ENCODE assay signal across 12 cellular contexts in the genomic region with DNA sequence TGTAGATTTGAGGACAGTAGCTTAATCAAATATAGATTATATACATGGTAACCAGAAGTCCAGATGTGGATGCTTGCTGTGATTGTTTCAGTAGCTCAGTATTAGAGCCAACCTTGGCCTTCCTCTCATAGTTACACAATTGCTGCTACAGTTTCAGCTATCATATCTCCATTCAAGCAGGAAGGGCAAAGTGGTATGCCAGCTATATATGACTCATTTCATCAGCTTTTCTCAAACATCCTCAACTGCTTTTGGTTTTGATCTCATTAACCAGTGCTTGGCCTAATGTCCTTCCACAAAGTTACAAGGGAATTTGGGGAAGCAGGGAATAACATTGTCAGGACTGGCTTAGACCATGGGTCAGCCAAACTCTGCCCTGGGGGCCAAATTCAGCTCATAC.
DNase-seq lines count a peak whose midpoint lies in the region; ATAC-seq, FAIRE-seq and TF ChIP-seq lines count a peak whose summit lies in the region.
"Had no signal": no experiment of that assay in that cellular context is flagged by ENCODE, and none has a peak within 500 bp of the region (broad histone marks: within the 10 kb centered on the region; RNA-seq: fewer than 3 reads in every experiment).

No MANE protein-coding gene starts in this region.

- no peaks in the 10 kb centered on the region for H3K9me3 ChIP-seq in heart right ventricle
- H3K9me3 ChIP-seq: neutrophil had no signal

- ATAC-seq in heart right ventricle, result peak in 6 of 8 donors; percentile 18 to 83 (median 58)
- ATAC-seq in left cardiac atrium, result no peak
- peak; percentile 82 for ATAC-seq in HG03432 (IDR thresholded peaks at IDR 0.05; ENCODE audit: unreplicated experiment)
- ATAC-seq in HG03039 (IDR thresholded peaks at IDR 0.05; ENCODE audit: unreplicated experiment), result no peak

- TF ChIP-seq CTCF in heart right ventricle (IDR thresholded peaks at IDR 0.05), result no peak

- H3K27me3 ChIP-seq in heart right ventricle, result no peaks in the 10 kb centered on the region
- H3K27me3 ChIP-seq: neutrophil had no signal

- no peak overlapping the region for H3K4me3 ChIP-seq in heart right ventricle

- intact Hi-C loops in heart right ventricle (cut with DNase I) (no loop called here), left cardiac atrium (cut with DNase I) (no loop called here)

- no peak for FAIRE-seq in urothelium cell line (lab: Jason Lieb, UNC)

- DNase-seq in heart right ventricle, result no peak
- no peak for DNase-seq in left cardiac atrium
- DNase-seq in dedifferentiated amniotic fluid mesenchymal stem cell (ENCODE audit: extremely low spot score), result peak; percentile 75
- peak; percentile 9 for DNase-seq in urothelium cell line (ENCODE audit: low spot score)
- no peak for DNase-seq in caudate nucleus (lab: John Stamatoyannopoulos, UW)
- no peak for DNase-seq in NCI-H526 treated with DMSO at 0.1 percent for 48 hours (lab: John Stamatoyannopoulos, UW)
- DNase-seq: activated CD4-positive, alpha-beta T cell treated with anti-CD3 and anti-CD28 coated beads, Interleukin-2, amount 10 ng/mL, durations not matched to agents 7 days and 5 days; NCI-H510A had no signal

- no peak overlapping the region for H3K27ac ChIP-seq in heart right ventricle
- no peak overlapping the region for H3K27ac ChIP-seq in caudate nucleus (ENCODE audit: low read depth, low read length)
- H3K27ac ChIP-seq: C4-2B, neutrophil had no signal

- H3K36me3 ChIP-seq in heart right ventricle, result peaks cover 0 to 4% (median 0%) of the 10 kb centered on the region in 9 donors
- H3K36me3 ChIP-seq: neutrophil had no signal

- H3K4me1 ChIP-seq in heart right ventricle, result peaks cover 0 to 8% (median 0%) of the 10 kb centered on the region in 9 donors

Comparison
In these comparisons a context has a peak if more than half of its experiments do, and no peak if none do; other contexts are left out.
1. ATAC-seq: peak in heart right ventricle (6 of 8) and HG03432 (single experiment); none in left cardiac atrium (0 of 2) and HG03039 (single experiment).
2. DNase-seq: peak in dedifferentiated amniotic fluid mesenchymal stem cell (single experiment) and urothelium cell line (single experiment); none in heart right ventricle (0 of 2), left cardiac atrium (single experiment), caudate nucleus (0 of 61) and NCI-H526 treated with DMSO at 0.1 percent for 48 hours (single experiment).